In the genomic region with DNA sequence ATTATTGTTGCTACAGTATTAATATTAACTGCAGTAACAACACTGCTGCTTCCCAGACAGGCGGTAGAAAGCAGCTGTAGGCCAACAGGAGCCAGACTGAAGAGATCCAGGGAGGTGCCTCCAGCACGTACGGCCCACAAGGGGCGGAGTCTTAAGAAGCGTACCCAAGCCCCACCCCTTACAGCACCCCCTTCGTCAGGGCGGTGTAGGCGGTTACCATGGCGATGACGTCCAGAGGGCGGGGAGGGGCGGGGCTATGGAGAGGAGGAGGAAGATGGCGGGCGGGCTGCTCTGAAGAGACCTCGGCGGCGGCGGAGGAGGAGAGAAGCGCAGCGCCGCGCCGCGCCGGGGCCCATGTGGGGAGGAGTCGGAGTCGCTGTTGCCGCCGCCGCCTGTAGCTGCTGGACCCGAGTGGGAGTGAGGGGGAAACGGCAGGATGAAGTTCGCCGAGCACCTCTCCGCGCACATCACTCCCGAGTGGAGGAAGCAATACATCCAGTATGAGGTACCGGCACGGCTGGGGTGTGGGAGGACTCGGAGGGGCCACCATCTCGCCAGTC, we compare ENCODE assay signal across 8 cellular contexts. TPM values are rescaled to one million over a fixed set of nuclear protein-coding genes. Genes with fewer than 3 reads are reported as not detected.
DNase-seq lines count a peak whose midpoint lies in the region; ATAC-seq, FAIRE-seq and TF ChIP-seq lines count a peak whose summit lies in the region.

A gene (plus strand): TSS at position 257 of the 560 bp plus-strand sequence. CDS start 180 bp downstream, at position 437.

- H4K91ac ChIP-seq in H1 (replicated peaks; ENCODE audit: insufficient read length, low read length) (peak within 1 kb of the TSS; percentile 86), mesenchymal stem cell (ENCODE audit: low read length) (no peak within 1 kb of the TSS)

- peak within 1 kb of the TSS; percentile 94 for H4K8ac ChIP-seq in H1 (ENCODE audit: extremely low read depth, insufficient read depth, low read length)
- H4K8ac ChIP-seq in mesenchymal stem cell (ENCODE audit: low read length), result peak within 1 kb of the TSS; percentile 12

- H3K36me3 Mint-ChIP-seq in Caco-2 (ENCODE audit: insufficient read depth, unreplicated experiment), result peaks cover 14% of the 10 kb centered on the region

- DNase-seq in Caco-2 (peak; percentile 97 to 99), HT1080 (ENCODE audit: low read depth) (peak; percentile 97), NOMO-1 treated with DMSO at 0.1 percent for 48 hours (lab: John Stamatoyannopoulos, UW; ENCODE audit: unreplicated experiment) (peak; percentile 96), H1 (ENCODE audit: low read depth in 1 of 2, low spot score in 2 of 2) (peak; percentile 93 to 94), mesenchymal stem cell (peak; percentile 98)
- DNase-seq in activated CD8-positive, alpha-beta memory T cell treated with anti-CD3 and anti-CD28 coated beads for 4 hours (ENCODE audit: low read depth in 2 of 2), result peak; percentile 97 to 98
- peak; percentile 97 for DNase-seq in stimulated activated CD8-positive, alpha-beta memory T cell treated with anti-CD3 and anti-CD28 coated beads, Interleukin-12 subunit alpha, Interleukin-12 subunit beta, amount 100 ng/mL, for 4 hours (ENCODE audit: low read depth)

- peak within 1 kb of the TSS; percentile 25 to 76 for H3K4me2 ChIP-seq in H1 (ENCODE audit: insufficient read depth in 1 of 2, low read depth in 2 of 2, low read length in 2 of 2)
- peak within 1 kb of the TSS; percentile 91 for H3K4me2 ChIP-seq in mesenchymal stem cell (ENCODE audit: low read length, poor library complexity, severe bottlenecking)

- no peaks in the 10 kb centered on the region for H3K23me2 ChIP-seq in H1 (ENCODE audit: low read depth, low read length)

- peak within 1 kb of the TSS; percentile 91 for H2AFZ ChIP-seq in H1 (ENCODE audit: low read length)
- H2AFZ ChIP-seq in mesenchymal stem cell (ENCODE audit: low read depth, low read length), result peak within 1 kb of the TSS; percentile 96

- intact Hi-C loops in Caco-2 (cut with micrococcal nuclease; ENCODE audit: unreplicated experiment), result loop anchor here (2.0 kb wide), 1 partner anchor 111 kb away; no protein-coding TSS in a partner anchor

- peak; percentile 78; a peak in 2 of 3 replicates for TF ChIP-seq POLR2A in H1 (IDR thresholded peaks at IDR 0.05; ENCODE audit: control extremely low read depth in 1 of 2, low read depth in 2 of 2, low read length in 2 of 2)

- H2BK5ac ChIP-seq in H1 (ENCODE audit: low read depth, low read length), result peak within 1 kb of the TSS; percentile 97
- H2BK5ac ChIP-seq in mesenchymal stem cell (ENCODE audit: low read depth, low read length, poor library complexity, severe bottlenecking), result no peak within 1 kb of the TSS

- 0 out of 2 replicates have a peak within 1 kb of the TSS, but pooled peaks have one; percentile 48 for H2BK20ac ChIP-seq in H1 (ENCODE audit: low read length)

- H3K9ac ChIP-seq in H1 (replicated peaks in 1 of 4; ENCODE audit: extremely low read depth in 1 of 4, low read depth in 3 of 4, low read length in 3 of 4) (peak within 1 kb of the TSS; percentile 72 to 90 (median 84)), mesenchymal stem cell (ENCODE audit: low read length) (peak within 1 kb of the TSS; percentile 93)

- TF ChIP-seq EP300 in H1 (IDR thresholded peaks at IDR 0.05; ENCODE audit: borderline replicate concordance in 1 of 2, low read depth in 2 of 2, low read length in 2 of 2), result no peak

- H3K27ac ChIP-seq in H1 (ENCODE audit: low read depth, low read length), result peak within 1 kb of the TSS; percentile 81
- peak within 1 kb of the TSS; percentile 42 for H3K27ac ChIP-seq in mesenchymal stem cell (ENCODE audit: low read length, poor library complexity, severe bottlenecking)

- peaks cover 10% of the 10 kb centered on the region for H3K4me1 Mint-ChIP-seq in Caco-2 (ENCODE audit: low read depth, unreplicated experiment)

- peak within 1 kb of the TSS; percentile 74 for H4K5ac ChIP-seq in H1 (ENCODE audit: insufficient read length, low read depth, low read length)

- no peak within 1 kb of the TSS for H3K4ac ChIP-seq in H1 (replicated peaks; ENCODE audit: insufficient read length, low read depth, low read length)
- peak within 1 kb of the TSS in 1 of 2 experiments; percentile 54 for H3K4ac ChIP-seq in mesenchymal stem cell (ENCODE audit: low read depth in 1 of 2, low read length in 2 of 2)

- H2BK15ac ChIP-seq in H1 (ENCODE audit: low read length) (0 out of 2 replicates have a peak within 1 kb of the TSS, but pooled peaks have one; percentile 61), mesenchymal stem cell (ENCODE audit: low read depth, poor library complexity, severe bottlenecking) (peak within 1 kb of the TSS; percentile 56)

- FAIRE-seq in H1 (lab: Jason Lieb, UNC), result peak; percentile 93

- H3K14ac ChIP-seq in H1 (ENCODE audit: insufficient read length) (no peak within 1 kb of the TSS), mesenchymal stem cell (ENCODE audit: low read length in 2 of 2) (peak within 1 kb of the TSS in 1 of 2 experiments; percentile 97)

- peak in 1 of 2 experiments; percentile 44 for TF ChIP-seq CTCF in Caco-2 (IDR thresholded peaks at IDR 0.05; ENCODE audit: insufficient read depth in 1 of 2, low read depth in 1 of 2, low read length in 1 of 2, severe bottlenecking in 1 of 2, unreplicated experiment in 1 of 2)
- TF ChIP-seq CTCF in H1 (IDR thresholded peaks at IDR 0.05; ENCODE audit: control extremely low read depth in 1 of 3, insufficient read depth in 1 of 3, low read depth in 1 of 3, low read length in 3 of 3), result peak in 1 of 3 experiments; percentile 1; a peak in 1 of 4 replicates

- H3K27me3 Mint-ChIP-seq in Caco-2 (ENCODE audit: insufficient read depth, unreplicated experiment), result no peaks in the 10 kb centered on the region

- peaks cover 0 to 41% of the 10 kb centered on the region in 2 experiments; a peak in 3 of 4 replicates for H3K79me2 ChIP-seq in H1 (ENCODE audit: control insufficient read depth in 1 of 2, insufficient read depth in 2 of 2, low read length in 2 of 2)

- H3K79me1 ChIP-seq in H1 (ENCODE audit: low read depth, low read length), result no peaks in the 10 kb centered on the region
- H3K79me1 ChIP-seq in mesenchymal stem cell (replicated peaks; ENCODE audit: low read length, poor library complexity, severe bottlenecking), result peaks cover 4% of the 10 kb centered on the region

- no peak for TF ChIP-seq RAD21 in H1 (IDR thresholded peaks at IDR 0.05 in 1 of 2, conservative IDR thresholded peaks at IDR 0.05 in 1 of 2; ENCODE audit: low read depth in 2 of 2, low read length in 2 of 2)

- H3K9me3 ChIP-seq in Caco-2 (no peaks in the 10 kb centered on the region), H1 (ENCODE audit: insufficient read depth in 2 of 2, low read depth in 1 of 2, low read length in 1 of 2) (no peaks in the 10 kb centered on the region), mesenchymal stem cell (ENCODE audit: control insufficient read depth, low read length) (no peaks in the 10 kb centered on the region)

- no TSS peak for BruUV-seq in Caco-2 (replicated peaks; lab: Mats Ljungman, UMichigan)

- WGBS in H1 (ENCODE audit: extremely low coverage in 1 of 2, insufficient coverage in 1 of 2, insufficient read length in 1 of 2, insufficient replicate concordance in 2 of 2, low coverage in 1 of 2, low lambda C conversion rate in 2 of 2, missing lambda C conversion rate in 1 of 2), 2 experiments, result 2% methylated on average over 27 of the region's 41 CpGs; no CpG with 5 or more reads in 1 of the 2 experiments
- 0% methylated on average over 17 of the region's 41 CpGs for WGBS in mesenchymal stem cell

- H4K20me1 ChIP-seq in H1 (replicated peaks in 1 of 2; ENCODE audit: control insufficient read depth in 1 of 2, insufficient read depth in 2 of 2, low read length in 2 of 2), result peaks cover 0 to 4% of the 10 kb centered on the region in 2 experiments

- H3K27ac Mint-ChIP-seq in Caco-2 (ENCODE audit: unreplicated experiment), result no peak within 1 kb of the TSS

- CTCF ChIA-PET in Caco-2 (lab: Charles Lee) (interaction anchor here (1.0 to 1.3 kb wide), 4 partner anchors 9 to 232 kb away, joined by 3 to 5 read pairs (median 3); no protein-coding TSS in a partner anchor), H1 (lab: Charles Lee; ENCODE audit: partially characterized antibody) (interaction anchor here (0.6 to 1.7 kb wide), 12 partner anchors 9 to 1553 kb away, joined by 3 to 5 read pairs (median 3); no protein-coding TSS in a partner anchor)

- peak within 1 kb of the TSS; percentile 91; the same call in 1 of the 2 replicates for H2AK5ac ChIP-seq in H1 (ENCODE audit: low read depth, low read length)
- H2AK5ac ChIP-seq in mesenchymal stem cell (ENCODE audit: low read length, severe bottlenecking), result peak within 1 kb of the TSS; percentile 77

- H3K4me3 Mint-ChIP-seq in Caco-2 (ENCODE audit: unreplicated experiment), result no peak within 1 kb of the TSS

- H3K27me3 ChIP-seq in Caco-2 (replicated peaks; ENCODE audit: control insufficient read depth, insufficient read depth, low read length) (no peaks in the 10 kb centered on the region), H1 (replicated peaks in 1 of 4; ENCODE audit: control insufficient read depth in 3 of 4, extremely low read depth in 1 of 4, insufficient read depth in 3 of 4, low read length in 3 of 4) (no peaks in the 10 kb centered on the region), mesenchymal stem cell (ENCODE audit: control insufficient read depth in 1 of 2, insufficient read depth in 1 of 2, low read length in 2 of 2) (no peaks in the 10 kb centered on the region)

- peak within 1 kb of the TSS; percentile 78 for H3K56ac ChIP-seq in H1 (replicated peaks; ENCODE audit: insufficient read length, low read depth, low read length)

- H3K18ac ChIP-seq in H1 (ENCODE audit: extremely low read depth, low read length) (peak within 1 kb of the TSS; percentile 95), mesenchymal stem cell (ENCODE audit: low read depth in 1 of 2, low read length in 2 of 2) (peak within 1 kb of the TSS; percentile 26 to 95)

- POLR2A ChIA-PET in Caco-2 (lab: Charles Lee) (interaction anchor here (0.5 to 1.5 kb wide), 4 partner anchors 21 to 346 kb away, joined by 3 to 7 read pairs (median 4); no protein-coding TSS in a partner anchor), H1 (lab: Charles Lee; ENCODE audit: partially characterized antibody) (interaction anchor here (0.6 to 1.5 kb wide), 12 partner anchors 8 to 402 kb away, joined by 3 to 7 read pairs (median 3); a partner anchor contains a TSS)

- H2BK12ac ChIP-seq in H1 (ENCODE audit: low read depth, low read length) (peak within 1 kb of the TSS; percentile 87), mesenchymal stem cell (ENCODE audit: low read length in 2 of 2) (peak within 1 kb of the TSS in 1 of 2 experiments; percentile 94)

- peak within 1 kb of the TSS; percentile 82 for H3K4me3 ChIP-seq in Caco-2 (ENCODE audit: low read depth, low read length)
- H3K4me3 ChIP-seq in H1 (ENCODE audit: extremely low read depth in 1 of 4, insufficient read depth in 2 of 4, low read depth in 3 of 4, low read length in 4 of 4), result peak within 1 kb of the TSS; percentile 83 to 93 (median 86)
- peak within 1 kb of the TSS; percentile 81 to 94 for H3K4me3 ChIP-seq in mesenchymal stem cell (ENCODE audit: insufficient read depth in 1 of 2, low read depth in 1 of 2, low read length in 2 of 2)

- peak; percentile 95 for ATAC-seq in GM21360 (IDR thresholded peaks at IDR 0.05; ENCODE audit: unreplicated experiment)

- no peaks in the 10 kb centered on the region for H3K9me3 Mint-ChIP-seq in Caco-2 (ENCODE audit: unreplicated experiment)

- H3K4me1 ChIP-seq in Caco-2 (peaks cover 31% of the 10 kb centered on the region), H1 (replicated peaks in 1 of 4; ENCODE audit: control insufficient read depth in 3 of 4, insufficient read depth in 4 of 4, low read length in 3 of 4) (no peaks in the 10 kb centered on the region), mesenchymal stem cell (ENCODE audit: control insufficient read depth, insufficient read depth, low read depth, low read length) (peaks cover 2% of the 10 kb centered on the region)

- no peaks in the 10 kb centered on the region for H3K36me3 ChIP-seq in Caco-2 (ENCODE audit: control insufficient read depth, insufficient read depth, low read length)
- no peaks in the 10 kb centered on the region for H3K36me3 ChIP-seq in H1 (ENCODE audit: control insufficient read depth in 2 of 4, insufficient read depth in 4 of 4, low read length in 3 of 4)
- H3K36me3 ChIP-seq in mesenchymal stem cell (ENCODE audit: control insufficient read depth in 1 of 2, insufficient read depth in 2 of 2, low read depth in 1 of 2, low read length in 2 of 2), result no peaks in the 10 kb centered on the region

- H2BK120ac ChIP-seq in H1 (replicated peaks; ENCODE audit: low read depth, low read length) (no peak within 1 kb of the TSS), mesenchymal stem cell (ENCODE audit: low read depth, low read length) (no peak within 1 kb of the TSS)

- H3K23ac ChIP-seq in H1 (ENCODE audit: insufficient read length) (no peak within 1 kb of the TSS), mesenchymal stem cell (ENCODE audit: low read length in 2 of 2) (peak within 1 kb of the TSS in 1 of 2 experiments; percentile 99)

RNA-seq across cellular contexts. Expression of the gene that starts here (rescaled TPM):
- total RNA-seq in Caco-2 (2022), result 34.4 and 37.1 TPM in 2 replicates
- total RNA-seq in HT1080 (2014; rRNA removed; shearing (Covaris generic)), result 17.7 and 19.3 TPM in 2 replicates
- 16.5 and 18.4 TPM in 2 replicates for polyA plus RNA-seq in HT1080 (2015; cell fraction: cytosol; rRNA removed)
- polyA plus RNA-seq in HT1080 (2015; cell fraction: nucleus; rRNA removed), result 17.9 and 20.6 TPM in 2 replicates
- total RNA-seq in H1 (2021; fragmentation: NEBNext Ultra II Directional; extraction: Animal tissue kit (Norgen Biotek cat#: 25700)), result 41.5 and 43.9 TPM in 2 replicates
- 20.0 and 28.6 TPM in 2 replicates for polyA plus RNA-seq in H1 (2011; rRNA removed)
- polyA plus RNA-seq in H1 (2011; cell fraction: cytosol; rRNA removed), result 23.7 TPM
- polyA plus RNA-seq in H1 (2011; cell fraction: nucleus; rRNA removed), result 12.8 TPM
- polyA plus RNA-seq in H1 (2012, experiment 1 of 2), result 18.2 to 34.1 TPM (median 24.0 TPM) in 4 replicates
- polyA plus RNA-seq in H1 (2012, experiment 2 of 2), result 1.7 TPM
- polyA plus RNA-seq in H1 (2013, experiment 1 of 2), result 46.4 TPM
- polyA plus RNA-seq in H1 (2013, experiment 2 of 2), result 53.7 TPM
- polyA minus RNA-seq in H1 (2011; rRNA and poly(A)+ RNA removed), result 56.2 and 77.6 TPM in 2 replicates
- polyA minus RNA-seq in H1 (2011; cell fraction: cytosol; rRNA and poly(A)+ RNA removed), result 31.7 TPM
- 31.3 TPM for polyA minus RNA-seq in H1 (2011; cell fraction: nucleus; rRNA and poly(A)+ RNA removed)
- 23.8 TPM for polyA plus RNA-seq in mesenchymal stem cell (2013, experiment 1 of 2)
- polyA plus RNA-seq in mesenchymal stem cell (2013, experiment 2 of 2), result 25.6 TPM

Comparison
In these comparisons a context has a peak if more than half of its experiments do, and no peak if none do; other contexts are left out.
1. Peak in every context shown above with its lines: DNase-seq, ATAC-seq, H3K4me3 ChIP-seq and H3K27ac ChIP-seq.